ENCODE assay signal across 17 cellular contexts in genomic region chr3:195131149-195131548, GRCh38.
"Had no signal": no experiment of that assay in that cellular context is flagged by ENCODE, and none has a peak within 500 bp of the region (broad histone marks: within the 10 kb centered on the region; RNA-seq: fewer than 3 reads in every experiment).

No MANE protein-coding gene starts in this region.

- H3K4me3 Mint-ChIP-seq: activated CD8-positive, alpha-beta T cell treated with anti-CD3 and anti-CD28 coated beads for 36 hours; central memory CD8-positive, alpha-beta T cell; natural killer cell; stimulated activated naive CD8-positive, alpha-beta T cell treated with anti-CD3 and anti-CD28 coated beads, Interleukin-15, Interleukin-2, amounts not matched to agents 100 ng/mL and 50 ng/mL, for 24 hours had no signal

- H3K36me3 Mint-ChIP-seq: natural killer cell had no signal

- ATAC-seq: activated CD8-positive, alpha-beta T cell treated with anti-CD3 and anti-CD28 coated beads for 36 hours; left colon; mucosa of descending colon; natural killer cell; sciatic nerve had no signal

- H3K4me3 ChIP-seq: lung, mucosa of descending colon, prostate gland, testis had no signal

- H3K27ac ChIP-seq: prostate gland, testis had no signal

- H3K27ac Mint-ChIP-seq: natural killer cell; stimulated activated naive CD8-positive, alpha-beta T cell treated with anti-CD3 and anti-CD28 coated beads, Interleukin-15, Interleukin-2, amounts not matched to agents 100 ng/mL and 50 ng/mL, for 24 hours had no signal

- H3K27me3 ChIP-seq: testis had no signal

- H3K27me3 Mint-ChIP-seq: activated CD8-positive, alpha-beta T cell treated with anti-CD3 and anti-CD28 coated beads for 36 hours; central memory CD8-positive, alpha-beta T cell; stimulated activated naive CD8-positive, alpha-beta T cell treated with anti-CD3 and anti-CD28 coated beads, Interleukin-15, Interleukin-2, amounts not matched to agents 100 ng/mL and 50 ng/mL, for 24 hours had no signal

- DNase-seq: activated CD4-positive, alpha-beta T cell treated with anti-CD3 and anti-CD28 coated beads for 1 hour; activated CD8-positive, alpha-beta memory T cell treated with anti-CD3 and anti-CD28 coated beads, Interleukin-2, amount 50 U/mL, for 4 hours; activated CD8-positive, alpha-beta T cell treated with anti-CD3 and anti-CD28 coated beads for 36 hours; activated naive CD4-positive, alpha-beta T cell; effector memory CD4-positive, alpha-beta T cell; glutamatergic neuron; left colon; mucosa of descending colon; natural killer cell; stimulated activated CD4-positive, alpha-beta T cell treated with anti-CD3 and anti-CD28 coated beads, Interleukin-2, amount 100 ng/mL, for 48 hours; stimulated activated CD8-positive, alpha-beta memory T cell treated with anti-CD3 and anti-CD28 coated beads, Interleukin-4, amount 100 ng/mL, for 48 hours; testis had no signal

- H3K4me1 ChIP-seq: testis had no signal

- H3K9me3 Mint-ChIP-seq: activated CD8-positive, alpha-beta T cell treated with anti-CD3 and anti-CD28 coated beads for 36 hours; central memory CD8-positive, alpha-beta T cell; natural killer cell; stimulated activated naive CD8-positive, alpha-beta T cell treated with anti-CD3 and anti-CD28 coated beads, Interleukin-15, Interleukin-2, amounts not matched to agents 100 ng/mL and 50 ng/mL, for 24 hours had no signal
